24 cellular contexts compared by ENCODE assay signal in genomic region chr12:20885116-20885515, GRCh38.
"Had no signal": no experiment of that assay in that cellular context is flagged by ENCODE, and none has a peak within 500 bp of the region (broad histone marks: within the 10 kb centered on the region; RNA-seq: fewer than 3 reads in every experiment).

No MANE protein-coding gene starts in this region.

- H3K4me3 ChIP-seq: MG63, SJSA1 had no signal

- FAIRE-seq: RCC 7860 had no signal

- H3K4me1 ChIP-seq: SJSA1 had no signal

- H3K9ac ChIP-seq: SK-N-SH had no signal

- H3K27ac ChIP-seq: SJSA1 had no signal

- DNase-seq: IMR-90, Karpas-422, KG1, MG63, NCI-H1092, NCI-H1105 treated with DMSO at 0.1 percent for 48 hours, NCI-H1417 treated with DMSO at 0.1 percent for 48 hours, NCI-H146, NCI-H1694 treated with DMSO at 0.1 percent for 48 hours, NCI-H1930, NCI-H2081 treated with DMSO at 0.1 percent for 48 hours, NCI-H2171, NCI-H226, NCI-H446, NCI-H510A, NCI-H524 treated with DMSO at 0.1 percent for 48 hours, NCI-H69, NCI-H774, Right ventricle myocardium superior, RPMI8226, SIG-M5, SK-N-SH had no signal

- H3K9me3 ChIP-seq: SJSA1 had no signal

- H3K36me3 ChIP-seq: MG63, SJSA1 had no signal

- H3K27me3 ChIP-seq: MG63, SJSA1 had no signal

- H3K4me2 ChIP-seq: SK-N-SH had no signal
